19 cellular contexts compared by ENCODE assay signal in the genomic region with DNA sequence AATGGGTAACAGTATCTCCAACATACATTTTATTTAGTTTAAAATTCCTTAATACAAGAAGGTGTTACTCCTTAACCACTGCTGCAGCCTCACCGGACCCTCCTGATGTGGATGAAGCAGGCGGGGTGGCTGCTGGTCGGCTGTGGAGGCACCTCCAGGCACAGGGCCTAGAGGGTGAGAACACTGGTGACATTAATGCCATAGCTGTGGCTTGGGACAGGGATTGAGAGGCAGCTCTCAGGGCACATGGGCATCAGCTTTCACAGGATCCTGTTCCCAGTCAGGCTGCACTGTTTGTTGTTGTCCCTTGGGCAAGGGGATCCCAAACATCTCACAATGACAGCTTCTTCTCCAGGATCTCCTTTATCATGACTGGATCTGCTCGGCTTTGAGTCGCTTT.
"Had no signal": no experiment of that assay in that cellular context is flagged by ENCODE, and none has a peak within 500 bp of the region (broad histone marks: within the 10 kb centered on the region; RNA-seq: fewer than 3 reads in every experiment).

No MANE protein-coding gene starts in this region.

- H3K36me3 Mint-ChIP-seq: memory B cell; stimulated activated effector memory CD8-positive, alpha-beta T cell treated with anti-CD3 and anti-CD28 coated beads, Interleukin-12 subunit alpha, Interleukin-12 subunit beta, amount 100 ng/mL, for 72 hours had no signal

- H3K27ac ChIP-seq: epithelial cell of prostate, esophagus muscularis mucosa, hepatocyte, lower lobe of right lung, tibial artery, upper lobe of left lung, uterus had no signal

- H3K4me2 ChIP-seq: hepatocyte had no signal

- H3K27ac Mint-ChIP-seq: dendritic cell treated with granulocyte-macrophage colony-stimulating factor and Interleukin-4, amounts not matched to agents 40 ng/mL and 50 ng/mL, for 4 days; memory B cell; naive thymus-derived CD4-positive, alpha-beta T cell; stimulated activated effector memory CD8-positive, alpha-beta T cell treated with anti-CD3 and anti-CD28 coated beads, Interleukin-12 subunit alpha, Interleukin-12 subunit beta, amount 100 ng/mL, for 72 hours had no signal

- H3K4me3 Mint-ChIP-seq: dendritic cell treated with granulocyte-macrophage colony-stimulating factor and Interleukin-4, amounts not matched to agents 40 ng/mL and 50 ng/mL, for 4 days; effector memory CD8-positive, alpha-beta T cell; memory B cell; naive thymus-derived CD4-positive, alpha-beta T cell; stimulated activated effector memory CD8-positive, alpha-beta T cell treated with anti-CD3 and anti-CD28 coated beads, Interleukin-12 subunit alpha, Interleukin-12 subunit beta, amount 100 ng/mL, for 72 hours had no signal

- H3K9me3 Mint-ChIP-seq: dendritic cell treated with granulocyte-macrophage colony-stimulating factor and Interleukin-4, amounts not matched to agents 40 ng/mL and 50 ng/mL, for 4 days; effector memory CD8-positive, alpha-beta T cell; memory B cell; naive thymus-derived CD4-positive, alpha-beta T cell; stimulated activated effector memory CD8-positive, alpha-beta T cell treated with anti-CD3 and anti-CD28 coated beads, Interleukin-12 subunit alpha, Interleukin-12 subunit beta, amount 100 ng/mL, for 72 hours had no signal

- H2AFZ ChIP-seq: hepatocyte had no signal

- H3K4me1 Mint-ChIP-seq: memory B cell; stimulated activated effector memory CD8-positive, alpha-beta T cell treated with anti-CD3 and anti-CD28 coated beads, Interleukin-12 subunit alpha, Interleukin-12 subunit beta, amount 100 ng/mL, for 72 hours had no signal

- DNase-seq: cerebellar nuclear complex; effector memory CD8-positive, alpha-beta T cell; kidney glomerular epithelial cell; lower lobe of right lung; naive thymus-derived CD4-positive, alpha-beta T cell; posterior cingulate gyrus; right cardiac atrium; stimulated activated CD4-positive, alpha-beta T cell treated with anti-CD3 and anti-CD28 coated beads, Interleukin-4, amount 100 ng/mL, for 1 hour; stimulated activated CD8-positive, alpha-beta memory T cell treated with anti-CD3 and anti-CD28 coated beads, Interleukin-4, amount 100 ng/mL, for 48 hours; stimulated activated naive CD8-positive, alpha-beta T cell treated with anti-CD3 and anti-CD28 coated beads, Interleukin-15, Interleukin-2, amounts not matched to agents 100 U/mL and 50 U/mL, for 24 hours; tibial artery; uterus had no signal

- H3K4me3 ChIP-seq: esophagus muscularis mucosa, hepatocyte, lower lobe of right lung, tibial artery, upper lobe of left lung, uterus had no signal

- H3K27me3 Mint-ChIP-seq: dendritic cell treated with granulocyte-macrophage colony-stimulating factor and Interleukin-4, amounts not matched to agents 40 ng/mL and 50 ng/mL, for 4 days; effector memory CD8-positive, alpha-beta T cell; memory B cell; naive thymus-derived CD4-positive, alpha-beta T cell had no signal

- ATAC-seq: effector memory CD8-positive, alpha-beta T cell; lower lobe of right lung; naive thymus-derived CD4-positive, alpha-beta T cell; stimulated activated effector memory CD8-positive, alpha-beta T cell treated with anti-CD3 and anti-CD28 coated beads, Interleukin-12 subunit alpha, Interleukin-12 subunit beta, amount 100 ng/mL, for 72 hours; stimulated activated naive CD8-positive, alpha-beta T cell treated with anti-CD3 and anti-CD28 coated beads, Interleukin-15, Interleukin-2, amounts not matched to agents 100 U/mL and 50 U/mL, for 24 hours had no signal

- H3K9me3 ChIP-seq: esophagus muscularis mucosa, lower lobe of right lung, tibial artery, upper lobe of left lung, uterus had no signal

- H3K27me3 ChIP-seq: esophagus muscularis mucosa, hepatocyte, tibial artery, upper lobe of left lung, uterus had no signal

- H3K4me1 ChIP-seq: lower lobe of right lung, uterus had no signal

- H3K36me3 ChIP-seq: uterus had no signal
